8 cellular contexts compared by ENCODE assay signal in genomic region chrX:40127052-40127451, GRCh38. TPM values are rescaled to one million over a fixed set of nuclear protein-coding genes. Genes with fewer than 3 reads are reported as not detected.
DNase-seq lines count a peak whose midpoint lies in the region; ATAC-seq and TF ChIP-seq lines count a peak whose summit lies in the region.
"Had no signal": no experiment of that assay in that cellular context is flagged by ENCODE, and none has a peak within 500 bp of the region (broad histone marks: within the 10 kb centered on the region; RNA-seq: fewer than 3 reads in every experiment).

No MANE protein-coding gene starts in this region.

- in situ Hi-C loops in IMR-90 (cut with MboI; ENCODE audit: low sequenced_read_pairs): no loop called here

- TF ChIP-seq RAD21 in IMR-90 (IDR thresholded peaks at IDR 0.05; ENCODE audit: low read length): no peak

- no peak overlapping the region for H3K4me2 ChIP-seq in IMR-90 (ENCODE audit: low read depth, low read length)
- no peak overlapping the region for H3K4me2 ChIP-seq in H9 (ENCODE audit: insufficient read depth, insufficient read length, low read length)

- H3K27ac ChIP-seq in IMR-90 (ENCODE audit: insufficient read depth, low read length): no peak overlapping the region
- H3K27ac ChIP-seq in SJCRH30: peak overlapping the region; percentile 72
- H3K27ac ChIP-seq in H9 (ENCODE audit: insufficient read length, low read depth, low read length): no peak overlapping the region

- ATAC-seq in IMR-90 (ENCODE audit: low read depth): no peak
- ATAC-seq in memory B cell (ENCODE audit: low read depth): peak; percentile 47

- H3K9me3 Mint-ChIP-seq in memory B cell: no peaks in the 10 kb centered on the region
- peaks cover 66 to 69% of the 10 kb centered on the region in 2 experiments for H3K9me3 Mint-ChIP-seq in H9

- H4K5ac ChIP-seq in IMR-90 (ENCODE audit: low read depth, low read length) (no peak overlapping the region), H9 (ENCODE audit: insufficient read length, low read depth, low read length) (no peak overlapping the region)

- H3K27me3 Mint-ChIP-seq in memory B cell (no peaks in the 10 kb centered on the region), H9 (ENCODE audit: low read depth) (peaks cover 16% of the 10 kb centered on the region)

- no peak overlapping the region for H3K4me3 Mint-ChIP-seq in memory B cell
- no peak overlapping the region for H3K4me3 Mint-ChIP-seq in H9

- no peak overlapping the region for H3K56ac ChIP-seq in IMR-90 (ENCODE audit: extremely low read depth, insufficient read depth, low read length)
- no peak overlapping the region for H3K56ac ChIP-seq in H9 (ENCODE audit: insufficient read length, low read depth, low read length)

- H3K4ac ChIP-seq in IMR-90 (ENCODE audit: low read depth, low read length): no peak overlapping the region
- H3K4ac ChIP-seq in H9 (ENCODE audit: low read depth, low read length): no peak overlapping the region

- no peak overlapping the region for H3K14ac ChIP-seq in IMR-90 (replicated peaks; ENCODE audit: low read depth, low read length)
- no peak overlapping the region for H3K14ac ChIP-seq in H9 (ENCODE audit: insufficient read depth, low read length)

- no TSS peak for BruUV-seq in IMR-90 (replicated peaks; lab: Mats Ljungman, UMichigan)

- no peak overlapping the region for H3K27ac Mint-ChIP-seq in memory B cell
- no peak overlapping the region for H3K27ac Mint-ChIP-seq in H9

- H2BK20ac ChIP-seq in IMR-90 (ENCODE audit: low read depth, low read length) (no peak overlapping the region), H9 (ENCODE audit: low read depth, low read length, poor library complexity, severe bottlenecking) (no peak overlapping the region)

- dilution Hi-C loops in IMR-90 (cut with HindIII; ENCODE audit: low sequenced_read_pairs, unreplicated experiment): no loop called here

- no peak overlapping the region for H3T11ph ChIP-seq in H9 (ENCODE audit: low read length)

- peaks cover 2% of the 10 kb centered on the region for H3K36me3 Mint-ChIP-seq in memory B cell
- peaks cover 10 to 25% (median 13%) of the 10 kb centered on the region in 3 experiments for H3K36me3 Mint-ChIP-seq in H9 (ENCODE audit: insufficient read depth in 1 of 3, low read depth in 3 of 3)

- peak; percentile 9 for DNase-seq in EL
- no peak for DNase-seq in IMR-90
- peak; percentile 81 to 88 for DNase-seq in SJCRH30
- DNase-seq in memory B cell (ENCODE audit: low spot score in 2 of 2): no peak
- no peak for DNase-seq in H9
- no peak for DNase-seq in NCI-H226
- no peak for DNase-seq in iPS-NIHi11 (ENCODE audit: low spot score)
- DNase-seq: NCI-H146 had no signal

- no peak overlapping the region for H2BK120ac ChIP-seq in IMR-90 (ENCODE audit: low read depth, low read length)
- H2BK120ac ChIP-seq in H9 (ENCODE audit: low read depth, low read length, poor library complexity, severe bottlenecking): no peak overlapping the region

- peaks cover 4% of the 10 kb centered on the region for H3K4me1 Mint-ChIP-seq in memory B cell
- peaks cover 2 to 4% of the 10 kb centered on the region in 2 experiments; a peak in 2 of 4 replicates for H3K4me1 Mint-ChIP-seq in H9

- H2AK5ac ChIP-seq in IMR-90 (ENCODE audit: low read depth, low read length) (no peak overlapping the region), H9 (ENCODE audit: insufficient read length, low read length) (no peak overlapping the region)

- POLR2A ChIA-PET in IMR-90 (lab: Charles Lee; ENCODE audit: unreplicated experiment): no interaction called here

- H3K27me3 ChIP-seq in IMR-90 (ENCODE audit: control insufficient read depth, insufficient read depth, low read length) (no peaks in the 10 kb centered on the region; the same call in 1 of the 2 replicates), SJCRH30 (no peaks in the 10 kb centered on the region), H9 (ENCODE audit: insufficient read depth, low read length) (no peaks in the 10 kb centered on the region)

- H3K23me2 ChIP-seq in H9 (ENCODE audit: insufficient read length, low read depth, low read length, poor library complexity, severe bottlenecking): no peaks in the 10 kb centered on the region

- H3K79me2 ChIP-seq in H9 (ENCODE audit: insufficient read depth, low read length): no peaks in the 10 kb centered on the region

- peaks cover 3% of the 10 kb centered on the region; the same call in 1 of the 2 replicates for H3K9me1 ChIP-seq in IMR-90 (ENCODE audit: insufficient read depth, low read length)

- H3K4me3 ChIP-seq in IMR-90 (ENCODE audit: insufficient read depth, low read depth, low read length) (no peak overlapping the region), SJCRH30 (no peak overlapping the region)

- H3K23ac ChIP-seq in IMR-90 (ENCODE audit: low read depth, low read length) (no peak overlapping the region), H9 (ENCODE audit: insufficient read length, low read depth, low read length) (no peak overlapping the region)

- H2AFZ ChIP-seq in IMR-90 (replicated peaks; ENCODE audit: low read length, poor library complexity) (peak overlapping the region; percentile 23), H9 (ENCODE audit: low read length) (no peak overlapping the region)

- TF ChIP-seq CTCF in IMR-90 (conservative IDR thresholded peaks at IDR 0.05; ENCODE audit: low read depth, low read length): no peak
- TF ChIP-seq CTCF in H9 (conservative IDR thresholded peaks at IDR 0.05): no peak

- H3K9ac ChIP-seq in IMR-90 (ENCODE audit: low read depth, low read length): no peak overlapping the region
- no peak overlapping the region for H3K9ac ChIP-seq in H9 (ENCODE audit: extremely low read depth, insufficient read length, low read length)

- no peak overlapping the region for H2AK9ac ChIP-seq in IMR-90 (replicated peaks; ENCODE audit: low read depth, low read length, poor library complexity)

- H3K9me3 ChIP-seq in IMR-90 (ENCODE audit: control insufficient read depth, insufficient read depth, low read length) (no peaks in the 10 kb centered on the region), SJCRH30 (replicated peaks) (no peaks in the 10 kb centered on the region), H9 (ENCODE audit: control insufficient read depth, low read depth, low read length) (no peaks in the 10 kb centered on the region)

- H3K18ac ChIP-seq in IMR-90 (ENCODE audit: low read depth, low read length): no peak overlapping the region
- H3K18ac ChIP-seq in H9 (ENCODE audit: insufficient read length, low read depth, low read length): no peak overlapping the region

- H2BK5ac ChIP-seq in IMR-90 (ENCODE audit: low read depth, low read length, poor library complexity, severe bottlenecking): no peak overlapping the region
- no peak overlapping the region for H2BK5ac ChIP-seq in H9 (ENCODE audit: insufficient read length, low read length)

- H4K8ac ChIP-seq in IMR-90 (ENCODE audit: low read depth in 2 of 2, low read length in 2 of 2): no peak overlapping the region
- no peak overlapping the region for H4K8ac ChIP-seq in H9 (replicated peaks; ENCODE audit: insufficient read length, low read depth, low read length)

- H4K20me1 ChIP-seq in IMR-90 (ENCODE audit: insufficient read depth, low read length): no peaks in the 10 kb centered on the region
- H4K20me1 ChIP-seq in H9 (ENCODE audit: control insufficient read depth, insufficient read depth, insufficient read length): no peaks in the 10 kb centered on the region

- no peak for TF ChIP-seq POLR2A in IMR-90 (IDR thresholded peaks at IDR 0.05; ENCODE audit: low read depth, low read length)

- H3K79me1 ChIP-seq in IMR-90 (ENCODE audit: low read depth in 1 of 2, low read length in 2 of 2) (no peaks in the 10 kb centered on the region), H9 (ENCODE audit: insufficient read depth, low read depth, low read length, poor library complexity, severe bottlenecking) (no peaks in the 10 kb centered on the region)

- H4K91ac ChIP-seq in IMR-90 (ENCODE audit: insufficient read depth, low read depth, low read length) (no peak overlapping the region), H9 (ENCODE audit: insufficient read length, low read depth, low read length) (no peak overlapping the region)

- no peaks in the 10 kb centered on the region for H3K36me3 ChIP-seq in IMR-90 (ENCODE audit: control insufficient read depth, insufficient read depth, low read length)
- H3K36me3 ChIP-seq in SJCRH30: no peaks in the 10 kb centered on the region

- intact Hi-C loops in IMR-90 (cut with micrococcal nuclease): no loop called here

- no CpG with 5 or more reads among the region's 2 CpGs for WGBS in IMR-90 (ENCODE audit: extremely low coverage in 2 of 2, insufficient read length in 1 of 2), 2 experiments
- no CpG with 5 or more reads among the region's 2 CpGs for WGBS in H9 (ENCODE audit: extremely low coverage, insufficient read length, low lambda C conversion rate)

- CTCF ChIA-PET in IMR-90 (lab: Yijun Ruan, JAX): no interaction called here

- H2BK12ac ChIP-seq in H9 (ENCODE audit: insufficient read length, low read depth, low read length): no peak overlapping the region

- H3K4me1 ChIP-seq in IMR-90 (ENCODE audit: control insufficient read depth, insufficient read depth, low read length) (peaks cover 6% of the 10 kb centered on the region), SJCRH30 (peaks cover 6% of the 10 kb centered on the region), H9 (ENCODE audit: insufficient read depth, low read length) (no peaks in the 10 kb centered on the region)

- H2BK15ac ChIP-seq in IMR-90 (ENCODE audit: low read depth, low read length) (no peak overlapping the region), H9 (ENCODE audit: low read depth, low read length) (no peak overlapping the region)

TF ChIP-seq in IMR-90, 13 proteins besides CTCF, POLR2A, EP300 and RAD21 (continues in another document):
- TF ChIP-seq FOS (IDR thresholded peaks at IDR 0.05; ENCODE audit: low read depth, low read length) (no peak), MAFK (IDR thresholded peaks at IDR 0.05; ENCODE audit: low read depth, low read length) (no peak), SMC3 (IDR thresholded peaks at IDR 0.05; ENCODE audit: low read depth, low read length) (no peak), CHD1 (IDR thresholded peaks at IDR 0.05; ENCODE audit: low read depth, low read length) (no peak), MAZ (IDR thresholded peaks at IDR 0.05; ENCODE audit: borderline replicate concordance, low read depth, low read length) (no peak), CEBPB (IDR thresholded peaks at IDR 0.05; ENCODE audit: low read depth, low read length) (no peak)
- TF ChIP-seq, protein P1, sequence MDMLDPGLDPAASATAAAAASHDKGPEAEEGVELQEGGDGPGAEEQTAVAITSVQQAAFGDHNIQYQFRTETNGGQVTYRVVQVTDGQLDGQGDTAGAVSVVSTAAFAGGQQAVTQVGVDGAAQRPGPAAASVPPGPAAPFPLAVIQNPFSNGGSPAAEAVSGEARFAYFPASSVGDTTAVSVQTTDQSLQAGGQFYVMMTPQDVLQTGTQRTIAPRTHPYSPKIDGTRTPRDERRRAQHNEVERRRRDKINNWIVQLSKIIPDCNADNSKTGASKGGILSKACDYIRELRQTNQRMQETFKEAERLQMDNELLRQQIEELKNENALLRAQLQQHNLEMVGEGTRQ (IDR thresholded peaks at IDR 0.05; ENCODE audit: low read depth, low read length): no peak

RNA-seq across cellular contexts. Expression of gene BCOR, which starts 29.3 kb away (rescaled TPM):
- total RNA-seq in IMR-90 (2012; rRNA removed): 7.5 and 8.9 TPM in 2 replicates
- polyA plus RNA-seq in IMR-90 (2012; rRNA removed): 7.9 and 9.0 TPM in 2 replicates
- 5.3 and 6.2 TPM in 2 replicates for polyA plus RNA-seq in IMR-90 (2012; cell fraction: cytosol; rRNA removed)
- polyA plus RNA-seq in IMR-90 (2012; cell fraction: nucleus; rRNA removed; ENCODE audit: low replicate concordance): 7.8 and 17.4 TPM in 2 replicates
- 62.5 and 64.8 TPM in 2 replicates for total RNA-seq in SJCRH30 (2014; rRNA removed; shearing (Covaris generic))
- 126 and 134 TPM in 2 replicates for total RNA-seq in H9 (2021)

Comparison
In these comparisons a context has a peak if more than half of its experiments do, and no peak if none do; other contexts are left out.
1. DNase-seq: peak in EL (single experiment) and SJCRH30 (2 of 2); none in IMR-90 (single experiment), memory B cell (0 of 2), H9 (single experiment), NCI-H226 (single experiment) and iPS-NIHi11 (single experiment).